15 cellular contexts compared by ENCODE assay signal in genomic region chr4:42609051-42609450, GRCh38.
"Had no signal": no experiment of that assay in that cellular context is flagged by ENCODE, and none has a peak within 500 bp of the region (broad histone marks: within the 10 kb centered on the region; RNA-seq: fewer than 3 reads in every experiment).

No MANE protein-coding gene starts in this region.

- DNase-seq: activated CD4-positive, alpha-beta T cell treated with anti-CD3 and anti-CD28 coated beads, Interleukin-2, amount 50 U/mL, for 4 hours; activated gamma-delta T cell treated with Interleukin-2 at 50 U/mL for 16 hours; amygdala; effector memory CD8-positive, alpha-beta T cell; esophagus squamous epithelium; immature natural killer cell; kidney glomerular epithelial cell; mesenchymal stem cell; nucleus accumbens; posterior cingulate gyrus; stimulated activated naive B cell treated with anti-CD40 and anti-IgM and Interleukin-4, amounts not matched to agents 10 μg/mL and 1 μg/mL and 100 μg/mL, for 72 hours; T1000; tibial artery had no signal

- H3K9me3 Mint-ChIP-seq: activated naive CD4-positive, alpha-beta T cell treated with anti-CD3 and anti-CD28 coated beads, Interleukin-2, amount 50 U/mL, for 72 hours; effector memory CD8-positive, alpha-beta T cell; nephron; stimulated activated naive B cell treated with anti-CD40 and anti-IgM and Interleukin-4, amounts not matched to agents 10 μg/mL and 1 μg/mL and 100 μg/mL, for 72 hours had no signal

- H3K36me3 ChIP-seq: esophagus squamous epithelium had no signal

- H3K4me3 ChIP-seq: esophagus squamous epithelium, tibial artery had no signal

- H3K4me3 Mint-ChIP-seq: effector memory CD8-positive, alpha-beta T cell; immature natural killer cell; nephron; stimulated activated naive B cell treated with anti-CD40 and anti-IgM and Interleukin-4, amounts not matched to agents 10 μg/mL and 1 μg/mL and 100 μg/mL, for 72 hours had no signal

- ATAC-seq: effector memory CD8-positive, alpha-beta T cell; stimulated activated naive B cell treated with anti-CD40 and anti-IgM and Interleukin-4, amounts not matched to agents 10 μg/mL and 1 μg/mL and 100 μg/mL, for 72 hours had no signal

- H3K27ac Mint-ChIP-seq: activated naive CD4-positive, alpha-beta T cell treated with anti-CD3 and anti-CD28 coated beads, Interleukin-2, amount 50 U/mL, for 72 hours; nephron; stimulated activated naive B cell treated with anti-CD40 and anti-IgM and Interleukin-4, amounts not matched to agents 10 μg/mL and 1 μg/mL and 100 μg/mL, for 72 hours had no signal

- H3K27me3 ChIP-seq: esophagus squamous epithelium, tibial artery had no signal

- H3K27ac ChIP-seq: esophagus squamous epithelium, tibial artery had no signal

- H3K9me3 ChIP-seq: esophagus squamous epithelium, tibial artery had no signal

- H3K4me1 ChIP-seq: esophagus squamous epithelium had no signal
